In genomic region chr6:31573239-31574105, GRCh38 we compare ENCODE assay signal across 16 cellular contexts. TPM values are rescaled to one million over a fixed set of nuclear protein-coding genes. Genes with fewer than 3 reads are reported as not detected.
A peak's percentile ranks its signal among the peaks of the same experiment; 100 is the strongest.
DNase-seq lines count a peak whose midpoint lies in the region; ATAC-seq and TF ChIP-seq lines count a peak whose summit lies in the region.
"Had no signal": no experiment of that assay in that cellular context is flagged by ENCODE, and none has a peak within 500 bp of the region (broad histone marks: within the 10 kb centered on the region; RNA-seq: fewer than 3 reads in every experiment).

No MANE protein-coding gene starts in this region.

- intact Hi-C loops in activated CD4-positive, alpha-beta T cell treated with anti-CD3 and anti-CD28 coated beads, Interleukin-2, amount 10 ng/mL, durations not matched to agents 24 days and 14 days (cut with micrococcal nuclease): loop anchor here (2.0 to 10.0 kb wide), 3 partner anchors 15 to 759 kb away; partner anchors contain the start of gene HSPA1B

- H3K4me3 ChIP-seq in H7 (ENCODE audit: insufficient read depth, low read depth, low read length): no peak overlapping the region
- H3K4me3 ChIP-seq: SJCRH30 had no signal

- peak overlapping the region; percentile 99 for H3K4me3 Mint-ChIP-seq in activated CD4-positive, alpha-beta T cell treated with anti-CD3 and anti-CD28 coated beads, Interleukin-2, amount 10 ng/mL, durations not matched to agents 24 days and 14 days
- H3K4me3 Mint-ChIP-seq in activated naive CD8-positive, alpha-beta T cell treated with anti-CD3 and anti-CD28 coated beads, Interleukin-2, amount 10 ng/mL, durations not matched to agents 7 days and 5 days: peak overlapping the region; percentile 100
- no peak overlapping the region for H3K4me3 Mint-ChIP-seq in neural crest cell

- H3K36me3 Mint-ChIP-seq in activated CD4-positive, alpha-beta T cell treated with anti-CD3 and anti-CD28 coated beads, Interleukin-2, amount 10 ng/mL, durations not matched to agents 24 days and 14 days (ENCODE audit: low read depth): peaks cover 49% of the 10 kb centered on the region
- H3K36me3 Mint-ChIP-seq in activated naive CD8-positive, alpha-beta T cell treated with anti-CD3 and anti-CD28 coated beads, Interleukin-2, amount 10 ng/mL, durations not matched to agents 7 days and 5 days: peaks cover 26% of the 10 kb centered on the region
- no peaks in the 10 kb centered on the region for H3K36me3 Mint-ChIP-seq in neural crest cell (ENCODE audit: low read depth)

- peak overlapping the region; percentile 99 for H3K27ac Mint-ChIP-seq in activated CD4-positive, alpha-beta T cell treated with anti-CD3 and anti-CD28 coated beads, Interleukin-2, amount 10 ng/mL, durations not matched to agents 24 days and 14 days
- H3K27ac Mint-ChIP-seq in activated naive CD8-positive, alpha-beta T cell treated with anti-CD3 and anti-CD28 coated beads, Interleukin-2, amount 10 ng/mL, durations not matched to agents 7 days and 5 days: peak overlapping the region; percentile 100
- H3K27ac Mint-ChIP-seq in neural crest cell (ENCODE audit: unreplicated experiment): peak overlapping the region; percentile 81

- ATAC-seq in activated naive CD8-positive, alpha-beta T cell treated with anti-CD3 and anti-CD28 coated beads, Interleukin-2, amount 10 ng/mL, durations not matched to agents 7 days and 5 days (ENCODE audit: low read depth): no peak
- ATAC-seq in HG03565 (IDR thresholded peaks at IDR 0.05; ENCODE audit: unreplicated experiment): no peak

- peaks cover 78% of the 10 kb centered on the region for H3K4me1 Mint-ChIP-seq in activated CD4-positive, alpha-beta T cell treated with anti-CD3 and anti-CD28 coated beads, Interleukin-2, amount 10 ng/mL, durations not matched to agents 24 days and 14 days
- peaks cover 83% of the 10 kb centered on the region for H3K4me1 Mint-ChIP-seq in activated naive CD8-positive, alpha-beta T cell treated with anti-CD3 and anti-CD28 coated beads, Interleukin-2, amount 10 ng/mL, durations not matched to agents 7 days and 5 days
- H3K4me1 Mint-ChIP-seq in neural crest cell: peaks cover 5% of the 10 kb centered on the region

- no peak for DNase-seq in activated CD4-positive, alpha-beta T cell treated with anti-CD3 and anti-CD28 coated beads, Interleukin-2, amount 10 ng/mL, durations not matched to agents 24 days and 14 days
- no peak for DNase-seq in activated CD4-positive, alpha-beta T cell treated with anti-CD3 and anti-CD28 coated beads for 48 hours
- peak; percentile 36 for DNase-seq in H7
- DNase-seq in activated naive CD8-positive, alpha-beta T cell treated with anti-CD3 and anti-CD28 coated beads, Interleukin-2, amount 10 ng/mL, durations not matched to agents 7 days and 5 days: no peak
- DNase-seq in neural crest cell (ENCODE audit: low read depth, low spot score): no peak
- no peak for DNase-seq in cerebellar cortex (ENCODE audit: low spot score)
- DNase-seq in HuH-7 (ENCODE audit: low spot score): no peak
- DNase-seq: mammary epithelial cell; NCI-H2171; NK-92 treated with Interleukin-12 subunit alpha and Interleukin-12 subunit beta, amount 100 ng/mL, for 24 hours; SJCRH30 had no signal

- H3K36me3 ChIP-seq in H7 (replicated peaks; ENCODE audit: control insufficient read depth, insufficient read depth, low read length): no peaks in the 10 kb centered on the region
- H3K36me3 ChIP-seq: SJCRH30 had no signal

- peaks cover 7% of the 10 kb centered on the region; the same call in 1 of the 2 replicates for H3K27me3 ChIP-seq in H7 (ENCODE audit: control insufficient read depth, insufficient read depth, low read length)

- peaks cover 2% of the 10 kb centered on the region for H3K27me3 Mint-ChIP-seq in activated CD4-positive, alpha-beta T cell treated with anti-CD3 and anti-CD28 coated beads, Interleukin-2, amount 10 ng/mL, durations not matched to agents 24 days and 14 days
- peaks cover 14% of the 10 kb centered on the region for H3K27me3 Mint-ChIP-seq in activated naive CD8-positive, alpha-beta T cell treated with anti-CD3 and anti-CD28 coated beads, Interleukin-2, amount 10 ng/mL, durations not matched to agents 7 days and 5 days
- H3K27me3 Mint-ChIP-seq in neural crest cell (ENCODE audit: low read depth): peaks cover 3% of the 10 kb centered on the region

- H3K9me3 Mint-ChIP-seq in activated CD4-positive, alpha-beta T cell treated with anti-CD3 and anti-CD28 coated beads, Interleukin-2, amount 10 ng/mL, durations not matched to agents 24 days and 14 days: no peaks in the 10 kb centered on the region
- no peaks in the 10 kb centered on the region for H3K9me3 Mint-ChIP-seq in activated naive CD8-positive, alpha-beta T cell treated with anti-CD3 and anti-CD28 coated beads, Interleukin-2, amount 10 ng/mL, durations not matched to agents 7 days and 5 days
- H3K9me3 Mint-ChIP-seq in neural crest cell: no peaks in the 10 kb centered on the region

- TF ChIP-seq CTCF in neural crest cell (conservative IDR thresholded peaks at IDR 0.05): no peak

- POLR2A ChIA-PET in activated naive CD8-positive, alpha-beta T cell treated with anti-CD3 and anti-CD28 coated beads, Interleukin-2, amount 10 ng/mL, durations not matched to agents 7 days and 5 days (lab: Charles Lee): interaction anchor here (0.7 to 16.0 kb wide), 8 partner anchors 7 to 26 kb away, joined by 3 to 481 read pairs (median 5); partner anchors contain the start of genes LST1, LTB, NCR3 and NFKBIL1

RNA-seq across cellular contexts. Expression of gene LTA, which starts 1.4 kb away (rescaled TPM):
- 622 and 631 TPM in 2 replicates for total RNA-seq in activated CD4-positive, alpha-beta T cell treated with anti-CD3 and anti-CD28 coated beads, Interleukin-2, amount 10 ng/mL, durations not matched to agents 24 days and 14 days
- 0.44 TPM in 1 of 2 replicates, not detected in the other for total RNA-seq in H7 (2014; rRNA removed; shearing (Covaris generic))
- total RNA-seq in activated naive CD8-positive, alpha-beta T cell treated with anti-CD3 and anti-CD28 coated beads, Interleukin-2, amount 10 ng/mL, durations not matched to agents 7 days and 5 days: 10 to 100 TPM; 15.2 to 16.7 TPM
- 0.26 and 0.36 TPM in 2 replicates for total RNA-seq in neural crest cell
- total RNA-seq: A673, fibroblast of villous mesenchyme, mammary epithelial cell, omental fat pad, SJCRH30, temporal lobe had no signal

RNA-seq across cellular contexts. Expression of gene TNF, which starts 1.9 kb away (rescaled TPM):
- 294 and 303 TPM in 2 replicates for total RNA-seq in activated CD4-positive, alpha-beta T cell treated with anti-CD3 and anti-CD28 coated beads, Interleukin-2, amount 10 ng/mL, durations not matched to agents 24 days and 14 days
- total RNA-seq in H7 (2014; rRNA removed; shearing (Covaris generic)): not detected in 2 replicates
- 10 to 100 TPM; 18.5 to 18.6 TPM for total RNA-seq in activated naive CD8-positive, alpha-beta T cell treated with anti-CD3 and anti-CD28 coated beads, Interleukin-2, amount 10 ng/mL, durations not matched to agents 7 days and 5 days
- not detected in 2 replicates for total RNA-seq in neural crest cell
- total RNA-seq: SJCRH30, temporal lobe had no signal

RNA-seq across cellular contexts. Expression of gene LTB, which starts 8.8 kb away (rescaled TPM):
- 134 and 136 TPM in 2 replicates for total RNA-seq in activated CD4-positive, alpha-beta T cell treated with anti-CD3 and anti-CD28 coated beads, Interleukin-2, amount 10 ng/mL, durations not matched to agents 24 days and 14 days
- total RNA-seq in H7 (2014; rRNA removed; shearing (Covaris generic)): 0.35 TPM in 1 of 2 replicates, not detected in the other
- total RNA-seq in activated naive CD8-positive, alpha-beta T cell treated with anti-CD3 and anti-CD28 coated beads, Interleukin-2, amount 10 ng/mL, durations not matched to agents 7 days and 5 days: 100 to 1,000 TPM; 426 to 431 TPM
- total RNA-seq in neural crest cell: not detected in 2 replicates
- total RNA-seq: A673, fibroblast of villous mesenchyme, SJCRH30, temporal lobe had no signal

RNA-seq across cellular contexts. Expression of gene LST1, which starts 12.6 kb away (rescaled TPM):
- 42.6 and 46.4 TPM in 2 replicates for total RNA-seq in activated CD4-positive, alpha-beta T cell treated with anti-CD3 and anti-CD28 coated beads, Interleukin-2, amount 10 ng/mL, durations not matched to agents 24 days and 14 days
- not detected in 2 replicates for total RNA-seq in H7 (2014; rRNA removed; shearing (Covaris generic))
- total RNA-seq in activated naive CD8-positive, alpha-beta T cell treated with anti-CD3 and anti-CD28 coated beads, Interleukin-2, amount 10 ng/mL, durations not matched to agents 7 days and 5 days: 100 to 1,000 TPM in 1 of 2 experiments, 10 to 100 TPM in 1; 91.8 to 105 TPM
- total RNA-seq in neural crest cell: not detected in 2 replicates
- total RNA-seq: A673, fibroblast of villous mesenchyme, mammary epithelial cell, SJCRH30 had no signal

RNA-seq across cellular contexts. Expression of gene NCR3, which starts 19.3 kb away (rescaled TPM):
- 12.2 and 14.5 TPM in 2 replicates for total RNA-seq in activated CD4-positive, alpha-beta T cell treated with anti-CD3 and anti-CD28 coated beads, Interleukin-2, amount 10 ng/mL, durations not matched to agents 24 days and 14 days
- total RNA-seq in H7 (2014; rRNA removed; shearing (Covaris generic)): not detected in 2 replicates
- total RNA-seq in activated naive CD8-positive, alpha-beta T cell treated with anti-CD3 and anti-CD28 coated beads, Interleukin-2, amount 10 ng/mL, durations not matched to agents 7 days and 5 days: 10 to 100 TPM; 69.7 to 70.0 TPM
- total RNA-seq in neural crest cell: not detected in 2 replicates
- total RNA-seq: A673, fibroblast of villous mesenchyme, mammary epithelial cell, omental fat pad, SJCRH30, temporal lobe had no signal

Comparison
In these comparisons a context has a peak if more than half of its experiments do, and no peak if none do; other contexts are left out.
1. RNA of gene LTA, which starts 1.4 kb away (total RNA-seq): 622 to 631 TPM in activated CD4-positive, alpha-beta T cell treated with anti-CD3 and anti-CD28 coated beads, Interleukin-2, amount 10 ng/mL, durations not matched to agents 24 days and 14 days; 15.2 to 16.7 TPM in activated naive CD8-positive, alpha-beta T cell treated with anti-CD3 and anti-CD28 coated beads, Interleukin-2, amount 10 ng/mL, durations not matched to agents 7 days and 5 days, 0.26 to 0.36 TPM in neural crest cell and 0.44 TPM in H7; every median in the first group is over 10 times any median in the second.
2. RNA of gene TNF, which starts 1.9 kb away (total RNA-seq): 294 to 303 TPM in activated CD4-positive, alpha-beta T cell treated with anti-CD3 and anti-CD28 coated beads, Interleukin-2, amount 10 ng/mL, durations not matched to agents 24 days and 14 days and 18.5 to 18.6 TPM in activated naive CD8-positive, alpha-beta T cell treated with anti-CD3 and anti-CD28 coated beads, Interleukin-2, amount 10 ng/mL, durations not matched to agents 7 days and 5 days; not detected in neural crest cell and not detected in H7; every median in the first group is over 10 times any median in the second.
3. RNA of gene LTB, which starts 8.8 kb away (total RNA-seq): 426 to 431 TPM in activated naive CD8-positive, alpha-beta T cell treated with anti-CD3 and anti-CD28 coated beads, Interleukin-2, amount 10 ng/mL, durations not matched to agents 7 days and 5 days and 134 to 136 TPM in activated CD4-positive, alpha-beta T cell treated with anti-CD3 and anti-CD28 coated beads, Interleukin-2, amount 10 ng/mL, durations not matched to agents 24 days and 14 days; 0.35 TPM in H7 and not detected in neural crest cell; every median in the first group is over 100 times any median in the second.
4. Peak in every context shown above with its lines, with median percentiles within 50 percentile points of each other: H3K27ac Mint-ChIP-seq.